Comparison of ENCODE assay signal across 15 cellular contexts in the genomic region with DNA sequence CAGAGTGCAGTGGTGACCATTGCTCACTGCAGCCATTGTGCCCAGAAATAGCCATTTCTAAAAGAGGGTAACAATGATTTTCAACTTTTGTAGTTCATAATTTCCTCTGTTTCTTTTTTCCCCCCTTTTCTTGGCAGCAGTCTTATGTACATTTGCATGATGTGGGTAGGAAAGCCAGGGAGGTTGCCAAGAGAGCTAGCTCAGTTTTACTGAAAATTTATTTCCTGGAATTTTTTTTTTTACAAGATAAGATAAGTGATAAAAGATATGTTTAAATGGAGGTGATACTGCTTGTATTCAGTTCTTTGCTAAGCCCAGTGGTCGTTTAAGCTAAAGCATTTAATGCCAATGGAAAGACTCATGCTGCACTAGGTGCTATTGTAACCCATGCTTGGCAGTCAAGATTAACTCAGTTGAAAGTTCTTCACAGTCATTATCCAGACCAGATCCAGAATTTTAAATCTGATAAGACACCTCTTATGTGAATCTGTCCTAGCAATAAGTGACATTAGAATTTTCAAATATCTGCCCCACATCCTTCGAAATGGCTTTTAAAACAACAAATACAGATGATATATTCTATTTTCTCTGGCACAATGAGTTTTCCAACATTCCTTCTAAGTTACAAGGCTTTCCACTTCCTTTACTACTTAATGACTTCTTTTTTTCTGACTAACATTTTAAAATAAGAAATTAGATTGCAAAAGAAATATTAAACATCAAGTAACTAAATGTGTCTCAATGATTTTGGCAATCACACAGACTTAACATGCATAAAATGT. TPM values are rescaled to one million over a fixed set of nuclear protein-coding genes. Genes with fewer than 3 reads are reported as not detected.
DNase-seq lines count a peak whose midpoint lies in the region; ATAC-seq and TF ChIP-seq lines count a peak whose summit lies in the region.
"Had no signal": no experiment of that assay in that cellular context is flagged by ENCODE, and none has a peak within 500 bp of the region (broad histone marks: within the 10 kb centered on the region; RNA-seq: fewer than 3 reads in every experiment).

No MANE protein-coding gene starts in this region.

- H3K9me3 ChIP-seq in MG63 (peaks cover 12% of the 10 kb centered on the region), osteoblast (ENCODE audit: low read depth, low read length) (no peaks in the 10 kb centered on the region)

- DNase-seq in AG08395 (ENCODE audit: low spot score), result peak; percentile 48
- no peak for DNase-seq in MG63
- peak; percentile 74 for DNase-seq in dermis blood vessel endothelial cell
- DNase-seq in osteoblast (ENCODE audit: insufficient read length, low spot score, missing footprints), result peak; percentile 62
- DNase-seq in CD14-positive monocyte (ENCODE audit: low spot score), result no peak
- no peak for DNase-seq in caudate nucleus (lab: John Stamatoyannopoulos, UW)
- DNase-seq: CD8-positive, alpha-beta memory T cell; cerebellar nuclear complex; NCI-H1436 treated with DMSO at 0.1 percent for 48 hours; stimulated activated CD4-positive, alpha-beta T cell treated with anti-CD3 and anti-CD28 coated beads, Interleukin-1b, Interleukin-23, amount 100 ng/mL, for 48 hours; T1000 had no signal

- TF ChIP-seq CTCF in osteoblast (IDR thresholded peaks at IDR 0.05; ENCODE audit: extremely low read depth, low read depth, low read length) (no peak), CD14-positive monocyte (IDR thresholded peaks at IDR 0.05) (no peak)

- H3K9me3 Mint-ChIP-seq in CD14-positive monocyte, result peaks cover 3 to 21% (median 9%) of the 10 kb centered on the region in 7 donors

- H3K36me3 ChIP-seq in MG63, result peaks cover 4% of the 10 kb centered on the region
- H3K36me3 ChIP-seq in osteoblast (ENCODE audit: insufficient read depth, low read length), result no peaks in the 10 kb centered on the region

- H3K27ac ChIP-seq in osteoblast (ENCODE audit: low read depth, low read length), result peak overlapping the region; percentile 95
- no peak overlapping the region for H3K27ac ChIP-seq in caudate nucleus (ENCODE audit: low read depth, low read length)
- H3K27ac ChIP-seq: HL-60 had no signal

- no peak overlapping the region for H3K4me3 Mint-ChIP-seq in CD14-positive monocyte
- H3K4me3 Mint-ChIP-seq: CD8-positive, alpha-beta memory T cell; natural killer cell treated with Interleukin-12 subunit alpha and Interleukin-12 subunit beta and Interleukin-15 and Interleukin-18, amount 100 ng/mL, for 72 hours had no signal

- ATAC-seq in HG03520 (IDR thresholded peaks at IDR 0.05; ENCODE audit: unreplicated experiment) (no peak), GM18498 (IDR thresholded peaks at IDR 0.05; ENCODE audit: unreplicated experiment) (no peak)
- ATAC-seq: natural killer cell treated with Interleukin-12 subunit alpha and Interleukin-12 subunit beta and Interleukin-15 and Interleukin-18, amount 100 ng/mL, for 72 hours had no signal

- H3K4me1 ChIP-seq in osteoblast (ENCODE audit: insufficient read depth, low read length), result peaks cover 45% of the 10 kb centered on the region

- no peak overlapping the region for H2AFZ ChIP-seq in osteoblast (ENCODE audit: low read length)

- intact Hi-C loops in CD14-positive monocyte (cut with micrococcal nuclease), result no loop called here

- H3K4me1 Mint-ChIP-seq in CD14-positive monocyte, result peaks cover 10% of the 10 kb centered on the region

- H4K20me1 ChIP-seq in osteoblast (ENCODE audit: insufficient read depth, low read length), result no peaks in the 10 kb centered on the region

- H3K27me3 ChIP-seq in MG63, result no peaks in the 10 kb centered on the region
- no peaks in the 10 kb centered on the region for H3K27me3 ChIP-seq in osteoblast (ENCODE audit: insufficient read depth, low read length)

- peaks cover 22 to 42% (median 40%) of the 10 kb centered on the region in 3 donors for H3K27me3 Mint-ChIP-seq in CD14-positive monocyte (ENCODE audit: low read depth in 3 of 3)

- H3K27ac Mint-ChIP-seq in CD14-positive monocyte, result no peak overlapping the region
- H3K27ac Mint-ChIP-seq: CD8-positive, alpha-beta memory T cell; natural killer cell treated with Interleukin-12 subunit alpha and Interleukin-12 subunit beta and Interleukin-15 and Interleukin-18, amount 100 ng/mL, for 72 hours had no signal

- H3K4me2 ChIP-seq in osteoblast (ENCODE audit: insufficient read depth, low read length), result peak overlapping the region; percentile 71

- H3K79me2 ChIP-seq in osteoblast (ENCODE audit: insufficient read depth, low read length), result peaks cover 23% of the 10 kb centered on the region

- peaks cover 0 to 1% of the 10 kb centered on the region in 2 donors for H3K36me3 Mint-ChIP-seq in CD14-positive monocyte

- peak overlapping the region; percentile 19; the same call in 1 of the 2 replicates for H3K4me3 ChIP-seq in MG63
- H3K4me3 ChIP-seq in osteoblast (ENCODE audit: insufficient read depth, low read length), result no peak overlapping the region

RNA-seq across cellular contexts. Expression of gene ATP8B1, which starts 4.4 kb away (rescaled TPM):
- total RNA-seq in MG63 (2014; rRNA removed; shearing (Covaris generic); ENCODE audit: low replicate concordance), result 61.4 and 68.0 TPM in 2 replicates
- 51.1 and 72.5 TPM in 2 replicates for total RNA-seq in dermis blood vessel endothelial cell
- total RNA-seq in osteoblast, result 41.5 and 46.7 TPM in 2 replicates
- polyA plus RNA-seq in CD14-positive monocyte, result under 1 TPM; 0.02 to 0.11 TPM
- total RNA-seq: CD8-positive, alpha-beta memory T cell; natural killer cell treated with Interleukin-12 subunit alpha and Interleukin-12 subunit beta and Interleukin-15 and Interleukin-18, amount 100 ng/mL, for 72 hours had no signal
- polyA plus RNA-seq: CD8-positive, alpha-beta memory T cell had no signal

Comparison
In these comparisons a context has a peak if more than half of its experiments do, and no peak if none do; other contexts are left out.
1. DNase-seq: peak in AG08395 (single experiment), dermis blood vessel endothelial cell (single experiment) and osteoblast (single experiment); none in MG63 (single experiment), CD14-positive monocyte (single experiment) and caudate nucleus (0 of 61).